In genomic region chr3:4601926-4602325, GRCh38 we compare ENCODE assay signal across 27 cellular contexts.
DNase-seq lines count a peak whose midpoint lies in the region; ATAC-seq and TF ChIP-seq lines count a peak whose summit lies in the region.
"Had no signal": no experiment of that assay in that cellular context is flagged by ENCODE, and none has a peak within 500 bp of the region (broad histone marks: within the 10 kb centered on the region; RNA-seq: fewer than 3 reads in every experiment).

No MANE protein-coding gene starts in this region.

- no peaks in the 10 kb centered on the region for H3K79me2 ChIP-seq in MM.1S (ENCODE audit: low read length)
- peaks cover 26% of the 10 kb centered on the region for H3K79me2 ChIP-seq in hepatocyte

- H3K23ac ChIP-seq in mesenchymal stem cell (ENCODE audit: low read length in 2 of 2), result no peak overlapping the region

- WGBS in mesenchymal stem cell, result no CpG with 5 or more reads among the region's 2 CpGs
- 84% methylated on average over 2 of the region's 2 CpGs for WGBS in hepatocyte (ENCODE audit: low lambda C conversion rate, missing lambda C conversion rate)

- no peaks in the 10 kb centered on the region for H4K20me1 ChIP-seq in MM.1S (ENCODE audit: insufficient read depth, low read length)
- no peaks in the 10 kb centered on the region for H4K20me1 ChIP-seq in hepatocyte (ENCODE audit: insufficient read depth, poor library complexity, severe bottlenecking)

- H3K27me3 ChIP-seq in MM.1S (replicated peaks; ENCODE audit: insufficient read depth, low read length) (no peaks in the 10 kb centered on the region), mesenchymal stem cell (ENCODE audit: control insufficient read depth in 1 of 2, insufficient read depth in 1 of 2, low read length in 2 of 2) (peaks cover 4 to 14% of the 10 kb centered on the region in 2 experiments), hepatocyte (no peaks in the 10 kb centered on the region)
- H3K27me3 ChIP-seq: brain microvascular endothelial cell, esophagus muscularis mucosa, tibial nerve had no signal

- H3K14ac ChIP-seq in mesenchymal stem cell (ENCODE audit: low read length in 2 of 2), result no peak overlapping the region

- H2BK120ac ChIP-seq in mesenchymal stem cell (ENCODE audit: low read depth, low read length), result no peak overlapping the region

- no peak overlapping the region for H4K91ac ChIP-seq in mesenchymal stem cell (ENCODE audit: low read length)

- H2AFZ ChIP-seq in MM.1S (ENCODE audit: low read length) (no peak overlapping the region), mesenchymal stem cell (ENCODE audit: low read depth, low read length) (no peak overlapping the region), hepatocyte (no peak overlapping the region)
- H2AFZ ChIP-seq: parathyroid adenoma had no signal

- H2BK5ac ChIP-seq in mesenchymal stem cell (ENCODE audit: low read depth, low read length, poor library complexity, severe bottlenecking), result no peak overlapping the region

- no peak overlapping the region for H3K4ac ChIP-seq in mesenchymal stem cell (ENCODE audit: low read depth in 1 of 2, low read length in 2 of 2)

- H3K9ac ChIP-seq in MM.1S (ENCODE audit: low read length) (no peak overlapping the region), mesenchymal stem cell (ENCODE audit: low read length) (no peak overlapping the region)
- H3K9ac ChIP-seq: KMS-11, parathyroid adenoma had no signal

- no peak overlapping the region for H2BK12ac ChIP-seq in mesenchymal stem cell (ENCODE audit: low read length in 2 of 2)

- H3K18ac ChIP-seq in mesenchymal stem cell (ENCODE audit: low read depth in 1 of 2, low read length in 2 of 2), result no peak overlapping the region

- no peaks in the 10 kb centered on the region for H3K79me1 ChIP-seq in mesenchymal stem cell (replicated peaks; ENCODE audit: low read length, poor library complexity, severe bottlenecking)

- H3K4me2 ChIP-seq in MM.1S (ENCODE audit: low read depth, low read length), result no peak overlapping the region
- H3K4me2 ChIP-seq in mesenchymal stem cell (ENCODE audit: low read length, poor library complexity, severe bottlenecking), result no peak overlapping the region
- H3K4me2 ChIP-seq in hepatocyte, result no peak overlapping the region
- H3K4me2 ChIP-seq: KMS-11 had no signal

- H3K4me3 ChIP-seq in MM.1S (ENCODE audit: low read length), result no peak overlapping the region
- no peak overlapping the region for H3K4me3 ChIP-seq in mesenchymal stem cell (ENCODE audit: insufficient read depth in 1 of 2, low read depth in 1 of 2, low read length in 2 of 2)
- H3K4me3 ChIP-seq in hepatocyte, result no peak overlapping the region
- H3K4me3 ChIP-seq: esophagus muscularis mucosa, mucosa of descending colon, tibial nerve had no signal

- H3K9me2 ChIP-seq in MM.1S (replicated peaks; ENCODE audit: insufficient read depth, low read length) (no peaks in the 10 kb centered on the region), hepatocyte (replicated peaks; ENCODE audit: insufficient read depth) (no peaks in the 10 kb centered on the region)

- H3K4me1 ChIP-seq in MM.1S (ENCODE audit: low read length) (0 out of 2 replicates have a peak, but pooled peaks cover 6% of the 10 kb centered on the region), mesenchymal stem cell (ENCODE audit: control insufficient read depth, insufficient read depth, low read depth, low read length) (no peaks in the 10 kb centered on the region), hepatocyte (ENCODE audit: insufficient read depth) (peaks cover 15% of the 10 kb centered on the region)

- H3F3A ChIP-seq in MM.1S (ENCODE audit: insufficient read depth, low read length), result no peaks in the 10 kb centered on the region

- TF ChIP-seq CTCF in MM.1S (IDR thresholded peaks at IDR 0.05; ENCODE audit: low read length), result no peak
- TF ChIP-seq CTCF in hepatocyte (IDR thresholded peaks at IDR 0.05; ENCODE audit: poor library complexity), result no peak

- DNase-seq in NOMO-1 treated with DMSO at 0.1 percent for 48 hours (lab: John Stamatoyannopoulos, UW; ENCODE audit: unreplicated experiment) (peak; percentile 26), NOMO-1 treated with dmso at 0.1 percent for 144 hours (lab: John Stamatoyannopoulos, UW; ENCODE audit: unreplicated experiment) (no peak), MM.1S (peak; percentile 27), amniotic epithelial cell (ENCODE audit: low read depth) (peak; percentile 60), mesenchymal stem cell (peak; percentile 28), hepatocyte (ENCODE audit: low spot score) (no peak), dedifferentiated amniotic fluid mesenchymal stem cell (ENCODE audit: extremely low spot score) (no peak)
- DNase-seq: activated CD4-positive, alpha-beta T cell treated with anti-CD3 and anti-CD28 coated beads, Interleukin-2, amount 50 U/mL, for 48 hours; activated effector memory CD4-positive, alpha-beta T cell treated with Interleukin-2 at 50 U/mL for 16 hours; brain microvascular endothelial cell; CD8-positive, alpha-beta T cell; effector memory CD8-positive, alpha-beta T cell; kidney; mucosa of descending colon; NCI-H1105; NCI-H2029; NCI-H226; NCI-H774; OCI-M1 had no signal

- no peaks in the 10 kb centered on the region for H3K9me3 ChIP-seq in MM.1S (replicated peaks; ENCODE audit: insufficient read depth, low read length)
- H3K9me3 ChIP-seq in mesenchymal stem cell (ENCODE audit: control insufficient read depth, low read length), result no peaks in the 10 kb centered on the region
- H3K9me3 ChIP-seq in hepatocyte (ENCODE audit: low read depth), result no peaks in the 10 kb centered on the region
- H3K9me3 ChIP-seq: esophagus muscularis mucosa, mucosa of descending colon, tibial nerve had no signal

- no peaks in the 10 kb centered on the region for H3K36me3 ChIP-seq in MM.1S (replicated peaks; ENCODE audit: insufficient read depth, low read length)
- no peaks in the 10 kb centered on the region for H3K36me3 ChIP-seq in mesenchymal stem cell (ENCODE audit: control insufficient read depth in 1 of 2, insufficient read depth in 2 of 2, low read depth in 1 of 2, low read length in 2 of 2)
- no peaks in the 10 kb centered on the region for H3K36me3 ChIP-seq in hepatocyte (replicated peaks; ENCODE audit: insufficient read depth, low read depth)
- H3K36me3 ChIP-seq: brain microvascular endothelial cell, esophagus muscularis mucosa, tibial nerve had no signal

- H3K27ac ChIP-seq in MM.1S (ENCODE audit: low read length), result no peak overlapping the region
- no peak overlapping the region for H3K27ac ChIP-seq in mesenchymal stem cell (ENCODE audit: low read length, poor library complexity, severe bottlenecking)
- no peak overlapping the region for H3K27ac ChIP-seq in hepatocyte
- H3K27ac ChIP-seq: 22Rv1, brain microvascular endothelial cell, esophagus muscularis mucosa, KMS-11, parathyroid adenoma, tibial nerve had no signal

- no peak overlapping the region for H2AK5ac ChIP-seq in mesenchymal stem cell (ENCODE audit: low read length, severe bottlenecking)

- no peak overlapping the region for H4K8ac ChIP-seq in mesenchymal stem cell (ENCODE audit: low read length)

- no peak for ATAC-seq in HG03439 (IDR thresholded peaks at IDR 0.05; ENCODE audit: unreplicated experiment)
- ATAC-seq: CD8-positive, alpha-beta T cell; effector memory CD8-positive, alpha-beta T cell; mucosa of descending colon; Right ventricle myocardium inferior; sciatic nerve had no signal

- no peak overlapping the region for H2BK15ac ChIP-seq in mesenchymal stem cell (ENCODE audit: low read depth, poor library complexity, severe bottlenecking)

Comparison
In these comparisons a context has a peak if more than half of its experiments do, and no peak if none do; other contexts are left out.
1. DNase-seq: peak in NOMO-1 treated with DMSO at 0.1 percent for 48 hours (single experiment), MM.1S (single experiment), amniotic epithelial cell (single experiment) and mesenchymal stem cell (single experiment); none in NOMO-1 treated with dmso at 0.1 percent for 144 hours (single experiment), hepatocyte (single experiment) and dedifferentiated amniotic fluid mesenchymal stem cell (single experiment).